In the genomic region with DNA sequence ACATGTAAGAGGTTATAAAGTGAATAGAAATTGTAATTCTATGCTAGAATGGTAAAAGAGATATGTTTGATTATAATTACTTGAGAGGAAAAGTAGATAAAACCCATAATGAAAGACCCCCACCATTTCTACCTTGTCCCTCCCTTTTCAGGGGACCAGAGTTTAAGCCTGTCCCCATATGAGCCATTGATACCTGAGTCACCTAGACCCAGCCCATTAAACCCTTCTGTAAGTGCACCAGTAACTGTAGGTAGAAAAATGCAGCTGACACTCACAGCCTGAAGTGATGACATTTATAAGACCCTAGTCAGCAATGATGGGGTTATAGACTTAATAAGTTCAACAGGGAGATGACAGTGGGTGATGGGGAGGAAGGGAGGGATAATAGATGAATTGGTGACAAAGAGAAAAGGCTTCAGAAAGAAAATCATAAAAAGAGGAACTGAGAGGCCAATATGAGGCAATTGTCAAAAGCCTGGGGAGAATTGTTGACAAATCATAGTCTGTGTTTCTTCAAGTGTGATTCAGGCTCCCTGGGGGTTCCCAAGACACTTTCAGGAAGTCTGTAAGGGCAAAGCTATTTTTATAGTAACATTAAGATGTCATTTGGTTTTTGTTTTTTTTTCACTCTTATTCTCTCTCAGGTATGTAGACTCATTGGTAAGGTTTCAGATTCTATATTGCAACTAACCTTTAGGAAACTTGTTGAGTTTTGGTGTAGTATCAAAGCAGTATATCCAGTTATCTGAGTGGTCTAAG, we compare ENCODE assay signal across 11 cellular contexts.
A peak's percentile ranks its signal among the peaks of the same experiment; 100 is the strongest.
DNase-seq lines count a peak whose midpoint lies in the region; ATAC-seq, FAIRE-seq and TF ChIP-seq lines count a peak whose summit lies in the region.
"Had no signal": no experiment of that assay in that cellular context is flagged by ENCODE, and none has a peak within 500 bp of the region (broad histone marks: within the 10 kb centered on the region; RNA-seq: fewer than 3 reads in every experiment).

No MANE protein-coding gene starts in this region.

- peaks cover 0 to 3% (median 0%) of the 10 kb centered on the region in 3 donors for H3K9me3 Mint-ChIP-seq in T-cell
- H3K9me3 Mint-ChIP-seq in activated CD4-positive, alpha-beta T cell treated with anti-CD3 and anti-CD28 coated beads, Interleukin-2, amount 10 ng/mL, durations not matched to agents 7 days and 5 days, result no peaks in the 10 kb centered on the region

- H3K9me3 ChIP-seq in gastroesophageal sphincter, result no peaks in the 10 kb centered on the region
- H3K9me3 ChIP-seq: esophagus squamous epithelium had no signal

- no peak for TF ChIP-seq CTCF in gastroesophageal sphincter (IDR thresholded peaks at IDR 0.05)

- H3K27me3 Mint-ChIP-seq in T-cell, result no peaks in the 10 kb centered on the region
- H3K27me3 Mint-ChIP-seq in activated CD4-positive, alpha-beta T cell treated with anti-CD3 and anti-CD28 coated beads, Interleukin-2, amount 10 ng/mL, durations not matched to agents 7 days and 5 days, result no peaks in the 10 kb centered on the region

- intact Hi-C loops in left ventricle myocardium superior (cut with micrococcal nuclease), result no loop called here

- DNase-seq in GM12891 (ENCODE audit: insufficient read length, low spot score) (peak; percentile 28), SIG-M5 treated with dmso at 0.1 percent for 504 hours (lab: John Stamatoyannopoulos, UW; ENCODE audit: unreplicated experiment) (peak; percentile 95), left ventricle myocardium superior (no peak), T-cell (no peak)
- DNase-seq in activated CD4-positive, alpha-beta T cell treated with anti-CD3 and anti-CD28 coated beads, Interleukin-2, amount 10 ng/mL, durations not matched to agents 7 days and 5 days, result no peak
- DNase-seq: activated naive CD4-positive, alpha-beta T cell treated with anti-CD3 and anti-CD28 coated beads, Interleukin-2, amount 50 U/mL, for 16 hours; esophagus squamous epithelium; T-helper 1 cell had no signal

- H3K4me1 ChIP-seq in gastroesophageal sphincter, result no peaks in the 10 kb centered on the region
- H3K4me1 ChIP-seq: esophagus squamous epithelium had no signal

- no peak overlapping the region for H3K27ac Mint-ChIP-seq in T-cell
- H3K27ac Mint-ChIP-seq in activated CD4-positive, alpha-beta T cell treated with anti-CD3 and anti-CD28 coated beads, Interleukin-2, amount 10 ng/mL, durations not matched to agents 7 days and 5 days, result no peak overlapping the region

- H3K4me1 Mint-ChIP-seq in T-cell, result no peaks in the 10 kb centered on the region
- H3K4me1 Mint-ChIP-seq in activated CD4-positive, alpha-beta T cell treated with anti-CD3 and anti-CD28 coated beads, Interleukin-2, amount 10 ng/mL, durations not matched to agents 7 days and 5 days, result no peaks in the 10 kb centered on the region

- POLR2A ChIA-PET in T-cell (lab: Charles Lee), result no interaction called here
- POLR2A ChIA-PET in activated CD4-positive, alpha-beta T cell treated with anti-CD3 and anti-CD28 coated beads, Interleukin-2, amount 10 ng/mL, durations not matched to agents 7 days and 5 days (lab: Charles Lee), result no interaction called here

- H3K27ac ChIP-seq in gastroesophageal sphincter, result no peak overlapping the region
- H3K27ac ChIP-seq: esophagus squamous epithelium had no signal

- H3K27me3 ChIP-seq in gastroesophageal sphincter, result no peaks in the 10 kb centered on the region
- H3K27me3 ChIP-seq: esophagus squamous epithelium had no signal

- H3K4me3 ChIP-seq in gastroesophageal sphincter, result no peak overlapping the region
- H3K4me3 ChIP-seq: esophagus squamous epithelium had no signal

- ATAC-seq in GM21360 (IDR thresholded peaks at IDR 0.05; ENCODE audit: unreplicated experiment), result peak; percentile 99
- ATAC-seq in HG03108 (IDR thresholded peaks at IDR 0.05; ENCODE audit: unreplicated experiment), result peak; percentile 99
- no peak for ATAC-seq in left ventricle myocardium superior
- ATAC-seq in T-cell (replicated peaks in 1 of 4), result no peak
- ATAC-seq in gastroesophageal sphincter, result no peak

- H3K4me3 Mint-ChIP-seq in T-cell, result no peak overlapping the region
- no peak overlapping the region for H3K4me3 Mint-ChIP-seq in activated CD4-positive, alpha-beta T cell treated with anti-CD3 and anti-CD28 coated beads, Interleukin-2, amount 10 ng/mL, durations not matched to agents 7 days and 5 days

- TF ChIP-seq EP300 in gastroesophageal sphincter (IDR thresholded peaks at IDR 0.05), result no peak

- FAIRE-seq in GM12891 (lab: Jason Lieb, UNC), result peak; percentile 66

- H3K36me3 ChIP-seq in gastroesophageal sphincter, result no peaks in the 10 kb centered on the region
- H3K36me3 ChIP-seq: esophagus squamous epithelium had no signal

- CTCF ChIA-PET in T-cell (lab: Charles Lee), result no interaction called here
- CTCF ChIA-PET in activated CD4-positive, alpha-beta T cell treated with anti-CD3 and anti-CD28 coated beads, Interleukin-2, amount 10 ng/mL, durations not matched to agents 7 days and 5 days (lab: Charles Lee), result no interaction called here

- TF ChIP-seq POLR2A in GM12891 (IDR thresholded peaks at IDR 0.05; ENCODE audit: low read depth, low read length) (no peak), gastroesophageal sphincter (IDR thresholded peaks at IDR 0.05) (no peak)

- H3K36me3 Mint-ChIP-seq in T-cell, result no peaks in the 10 kb centered on the region
- no peaks in the 10 kb centered on the region for H3K36me3 Mint-ChIP-seq in activated CD4-positive, alpha-beta T cell treated with anti-CD3 and anti-CD28 coated beads, Interleukin-2, amount 10 ng/mL, durations not matched to agents 7 days and 5 days (ENCODE audit: low read depth)

TF ChIP-seq in GM12891, 5 proteins besides CTCF, POLR2A, EP300 and RAD21:
- TF ChIP-seq SPI1 (IDR thresholded peaks at IDR 0.05; ENCODE audit: low read depth, low read length) (peak; percentile 100), POU2F2 (IDR thresholded peaks at IDR 0.05; ENCODE audit: low read depth, low read length) (no peak), PAX5 (IDR thresholded peaks at IDR 0.05; ENCODE audit: insufficient read depth, low read length, severe bottlenecking) (no peak)
TF ChIP-seq in GM12891: peak in this region for 1.

Comparison
In these comparisons a context has a peak if more than half of its experiments do, and no peak if none do; other contexts are left out.
1. DNase-seq: peak in GM12891 (single experiment) and SIG-M5 treated with dmso at 0.1 percent for 504 hours (single experiment); none in left ventricle myocardium superior (single experiment), T-cell (0 of 34) and activated CD4-positive, alpha-beta T cell treated with anti-CD3 and anti-CD28 coated beads, Interleukin-2, amount 10 ng/mL, durations not matched to agents 7 days and 5 days (single experiment).
2. ATAC-seq: peak in GM21360 (single experiment) and HG03108 (single experiment); none in left ventricle myocardium superior (single experiment), T-cell (0 of 4) and gastroesophageal sphincter (single experiment).